1 cellular context compared by ENCODE assay signal in genomic region chr1:44036409-44037111, GRCh38.
TF ChIP-seq lines count a peak whose summit lies in the region.

No MANE protein-coding gene starts in this region.

TF ChIP-seq in HepG2, 621 proteins besides CTCF, POLR2A, EP300 and RAD21:
- TF ChIP-seq, protein P1, sequence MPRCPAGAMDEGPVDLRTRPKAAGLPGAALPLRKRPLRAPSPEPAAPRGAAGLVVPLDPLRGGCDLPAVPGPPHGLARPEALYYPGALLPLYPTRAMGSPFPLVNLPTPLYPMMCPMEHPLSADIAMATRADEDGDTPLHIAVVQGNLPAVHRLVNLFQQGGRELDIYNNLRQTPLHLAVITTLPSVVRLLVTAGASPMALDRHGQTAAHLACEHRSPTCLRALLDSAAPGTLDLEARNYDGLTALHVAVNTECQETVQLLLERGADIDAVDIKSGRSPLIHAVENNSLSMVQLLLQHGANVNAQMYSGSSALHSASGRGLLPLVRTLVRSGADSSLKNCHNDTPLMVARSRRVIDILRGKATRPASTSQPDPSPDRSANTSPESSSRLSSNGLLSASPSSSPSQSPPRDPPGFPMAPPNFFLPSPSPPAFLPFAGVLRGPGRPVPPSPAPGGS (CRISPR knock-in tag; IDR thresholded peaks at IDR 0.05): no peak
- TF ChIP-seq ATF7-NPFF (CRISPR knock-in tag; IDR thresholded peaks at IDR 0.05; ENCODE audit: low read depth) (0 out of 2 replicates have a peak, but pooled peaks have one; percentile 50), THAP11 (CRISPR knock-in tag; IDR thresholded peaks at IDR 0.05) (0 out of 2 replicates have a peak, but pooled peaks have one; percentile 37), ZNF136 (CRISPR knock-in tag; IDR thresholded peaks at IDR 0.05; ENCODE audit: low read depth) (no peak), XRCC5 (optimal IDR thresholded peaks at IDR 0.05; ENCODE audit: low read length) (peak; percentile 50), POGK (CRISPR knock-in tag; conservative IDR thresholded peaks at IDR 0.05) (peak; percentile 48), ZNF605 (CRISPR knock-in tag; IDR thresholded peaks at IDR 0.05) (0 out of 2 replicates have a peak, but pooled peaks have one; percentile 24), ZNF501 (CRISPR knock-in tag; IDR thresholded peaks at IDR 0.05) (0 out of 2 replicates have a peak, but pooled peaks have one; percentile 26), ELF3 (CRISPR knock-in tag; IDR thresholded peaks at IDR 0.05) (0 out of 2 replicates have a peak, but pooled peaks have one; percentile 33), ELF1 (CRISPR knock-in tag; IDR thresholded peaks at IDR 0.05) (0 out of 2 replicates have a peak, but pooled peaks have one; percentile 22), KDM3A (CRISPR knock-in tag; IDR thresholded peaks at IDR 0.05; ENCODE audit: low read depth) (peak; percentile 36; the same call in 1 of the 2 replicates), HMGXB4 (CRISPR knock-in tag; IDR thresholded peaks at IDR 0.05; ENCODE audit: borderline replicate concordance in 1 of 2, low read depth in 1 of 2) (peak in 1 of 2 experiments; percentile 55; a peak in 1 of 4 replicates), SMC3 (IDR thresholded peaks at IDR 0.05; ENCODE audit: low read length) (peak; percentile 98), STAG1 (CRISPR knock-in tag; IDR thresholded peaks at IDR 0.05) (peak; percentile 90), KDM2A (CRISPR knock-in tag; IDR thresholded peaks at IDR 0.05; ENCODE audit: borderline replicate concordance, low read depth) (0 out of 2 replicates have a peak, but pooled peaks have one; percentile 35), KDM4B (CRISPR knock-in tag; IDR thresholded peaks at IDR 0.05) (0 out of 2 replicates have a peak, but pooled peaks have one; percentile 32), ZNF275 (CRISPR knock-in tag; IDR thresholded peaks at IDR 0.05; ENCODE audit: borderline replicate concordance) (no peak), HNF1B (CRISPR knock-in tag; IDR thresholded peaks at IDR 0.05) (0 out of 2 replicates have a peak, but pooled peaks have one; percentile 40), ZSCAN31 (CRISPR knock-in tag; IDR thresholded peaks at IDR 0.05; ENCODE audit: low read depth) (0 out of 2 replicates have a peak, but pooled peaks have one; percentile 19), MAFF (IDR thresholded peaks at IDR 0.05; ENCODE audit: low read depth, low read length) (0 out of 2 replicates have a peak, but pooled peaks have one; percentile 17), CEBPZ (IDR thresholded peaks at IDR 0.05; ENCODE audit: low read length) (no peak), MIER3 (CRISPR knock-in tag; IDR thresholded peaks at IDR 0.05; ENCODE audit: borderline replicate concordance) (0 out of 2 replicates have a peak, but pooled peaks have one; percentile 27), SALL1 (CRISPR knock-in tag; IDR thresholded peaks at IDR 0.05) (peak; percentile 29; the same call in 1 of the 2 replicates)
- TF ChIP-seq, protein P2, sequence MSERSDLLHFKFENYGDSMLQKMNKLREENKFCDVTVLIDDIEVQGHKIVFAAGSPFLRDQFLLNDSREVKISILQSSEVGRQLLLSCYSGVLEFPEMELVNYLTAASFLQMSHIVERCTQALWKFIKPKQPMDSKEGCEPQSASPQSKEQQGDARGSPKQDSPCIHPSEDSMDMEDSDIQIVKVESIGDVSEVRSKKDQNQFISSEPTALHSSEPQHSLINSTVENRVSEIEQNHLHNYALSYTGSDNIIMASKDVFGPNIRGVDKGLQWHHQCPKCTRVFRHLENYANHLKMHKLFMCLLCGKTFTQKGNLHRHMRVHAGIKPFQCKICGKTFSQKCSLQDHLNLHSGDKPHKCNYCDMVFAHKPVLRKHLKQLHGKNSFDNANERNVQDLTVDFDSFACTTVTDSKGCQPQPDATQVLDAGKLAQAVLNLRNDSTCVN (CRISPR knock-in tag; IDR thresholded peaks at IDR 0.05; ENCODE audit: borderline replicate concordance): no peak
- TF ChIP-seq, protein P3, sequence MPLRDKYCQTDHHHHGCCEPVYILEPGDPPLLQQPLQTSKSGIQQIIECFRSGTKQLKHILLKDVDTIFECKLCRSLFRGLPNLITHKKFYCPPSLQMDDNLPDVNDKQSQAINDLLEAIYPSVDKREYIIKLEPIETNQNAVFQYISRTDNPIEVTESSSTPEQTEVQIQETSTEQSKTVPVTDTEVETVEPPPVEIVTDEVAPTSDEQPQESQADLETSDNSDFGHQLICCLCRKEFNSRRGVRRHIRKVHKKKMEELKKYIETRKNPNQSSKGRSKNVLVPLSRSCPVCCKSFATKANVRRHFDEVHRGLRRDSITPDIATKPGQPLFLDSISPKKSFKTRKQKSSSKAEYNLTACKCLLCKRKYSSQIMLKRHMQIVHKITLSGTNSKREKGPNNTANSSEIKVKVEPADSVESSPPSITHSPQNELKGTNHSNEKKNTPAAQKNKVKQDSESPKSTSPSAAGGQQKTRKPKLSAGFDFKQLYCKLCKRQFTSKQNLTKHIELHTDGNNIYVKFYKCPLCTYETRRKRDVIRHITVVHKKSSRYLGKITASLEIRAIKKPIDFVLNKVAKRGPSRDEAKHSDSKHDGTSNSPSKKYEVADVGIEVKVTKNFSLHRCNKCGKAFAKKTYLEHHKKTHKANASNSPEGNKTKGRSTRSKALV (CRISPR knock-in tag; IDR thresholded peaks at IDR 0.05): no peak
- TF ChIP-seq, protein P4, sequence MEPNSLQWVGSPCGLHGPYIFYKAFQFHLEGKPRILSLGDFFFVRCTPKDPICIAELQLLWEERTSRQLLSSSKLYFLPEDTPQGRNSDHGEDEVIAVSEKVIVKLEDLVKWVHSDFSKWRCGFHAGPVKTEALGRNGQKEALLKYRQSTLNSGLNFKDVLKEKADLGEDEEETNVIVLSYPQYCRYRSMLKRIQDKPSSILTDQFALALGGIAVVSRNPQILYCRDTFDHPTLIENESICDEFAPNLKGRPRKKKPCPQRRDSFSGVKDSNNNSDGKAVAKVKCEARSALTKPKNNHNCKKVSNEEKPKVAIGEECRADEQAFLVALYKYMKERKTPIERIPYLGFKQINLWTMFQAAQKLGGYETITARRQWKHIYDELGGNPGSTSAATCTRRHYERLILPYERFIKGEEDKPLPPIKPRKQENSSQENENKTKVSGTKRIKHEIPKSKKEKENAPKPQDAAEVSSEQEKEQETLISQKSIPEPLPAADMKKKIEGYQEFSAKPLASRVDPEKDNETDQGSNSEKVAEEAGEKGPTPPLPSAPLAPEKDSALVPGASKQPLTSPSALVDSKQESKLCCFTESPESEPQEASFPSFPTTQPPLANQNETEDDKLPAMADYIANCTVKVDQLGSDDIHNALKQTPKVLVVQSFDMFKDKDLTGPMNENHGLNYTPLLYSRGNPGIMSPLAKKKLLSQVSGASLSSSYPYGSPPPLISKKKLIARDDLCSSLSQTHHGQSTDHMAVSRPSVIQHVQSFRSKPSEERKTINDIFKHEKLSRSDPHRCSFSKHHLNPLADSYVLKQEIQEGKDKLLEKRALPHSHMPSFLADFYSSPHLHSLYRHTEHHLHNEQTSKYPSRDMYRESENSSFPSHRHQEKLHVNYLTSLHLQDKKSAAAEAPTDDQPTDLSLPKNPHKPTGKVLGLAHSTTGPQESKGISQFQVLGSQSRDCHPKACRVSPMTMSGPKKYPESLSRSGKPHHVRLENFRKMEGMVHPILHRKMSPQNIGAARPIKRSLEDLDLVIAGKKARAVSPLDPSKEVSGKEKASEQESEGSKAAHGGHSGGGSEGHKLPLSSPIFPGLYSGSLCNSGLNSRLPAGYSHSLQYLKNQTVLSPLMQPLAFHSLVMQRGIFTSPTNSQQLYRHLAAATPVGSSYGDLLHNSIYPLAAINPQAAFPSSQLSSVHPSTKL (CRISPR knock-in tag; IDR thresholded peaks at IDR 0.05): 0 out of 2 replicates have a peak, but pooled peaks have one; percentile 7
- TF ChIP-seq, protein P5, sequence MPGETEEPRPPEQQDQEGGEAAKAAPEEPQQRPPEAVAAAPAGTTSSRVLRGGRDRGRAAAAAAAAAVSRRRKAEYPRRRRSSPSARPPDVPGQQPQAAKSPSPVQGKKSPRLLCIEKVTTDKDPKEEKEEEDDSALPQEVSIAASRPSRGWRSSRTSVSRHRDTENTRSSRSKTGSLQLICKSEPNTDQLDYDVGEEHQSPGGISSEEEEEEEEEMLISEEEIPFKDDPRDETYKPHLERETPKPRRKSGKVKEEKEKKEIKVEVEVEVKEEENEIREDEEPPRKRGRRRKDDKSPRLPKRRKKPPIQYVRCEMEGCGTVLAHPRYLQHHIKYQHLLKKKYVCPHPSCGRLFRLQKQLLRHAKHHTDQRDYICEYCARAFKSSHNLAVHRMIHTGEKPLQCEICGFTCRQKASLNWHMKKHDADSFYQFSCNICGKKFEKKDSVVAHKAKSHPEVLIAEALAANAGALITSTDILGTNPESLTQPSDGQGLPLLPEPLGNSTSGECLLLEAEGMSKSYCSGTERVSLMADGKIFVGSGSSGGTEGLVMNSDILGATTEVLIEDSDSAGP (CRISPR knock-in tag; IDR thresholded peaks at IDR 0.05; ENCODE audit: borderline replicate concordance): peak; percentile 49; the same call in 1 of the 2 replicates
TF ChIP-seq in HepG2: peak in this region for 21.
